In the genomic region with DNA sequence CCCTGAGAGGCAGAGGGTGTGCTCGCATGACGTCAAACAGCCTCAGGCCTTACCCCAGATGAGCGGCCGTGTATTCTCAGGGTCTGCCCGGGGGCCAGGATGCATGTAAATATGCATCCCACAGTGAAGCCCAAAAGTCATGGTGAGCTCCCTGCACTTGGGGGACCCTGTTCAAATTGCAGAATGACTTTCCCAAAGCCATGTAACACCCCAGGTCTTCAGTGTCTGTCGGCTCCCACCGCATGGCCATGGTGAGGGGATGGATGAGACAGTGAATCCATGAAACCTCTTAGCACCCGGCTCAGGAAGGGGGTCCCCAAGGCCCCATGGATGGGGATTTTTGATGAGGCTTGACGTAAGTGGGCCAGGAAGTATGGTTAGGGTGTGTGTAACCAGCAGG, we compare ENCODE assay signal across 30 cellular contexts. TPM values are rescaled to one million over a fixed set of nuclear protein-coding genes. Genes with fewer than 3 reads are reported as not detected.
DNase-seq lines count a peak whose midpoint lies in the region; ATAC-seq and TF ChIP-seq lines count a peak whose summit lies in the region.
"Had no signal": no experiment of that assay in that cellular context is flagged by ENCODE, and none has a peak within 500 bp of the region (broad histone marks: within the 10 kb centered on the region; RNA-seq: fewer than 3 reads in every experiment).

No MANE protein-coding gene starts in this region.

- no peak for ATAC-seq in stimulated activated naive CD8-positive, alpha-beta T cell treated with anti-CD3 and anti-CD28 coated beads, Interleukin-15, Interleukin-2, amounts not matched to agents 100 U/mL and 50 U/mL, for 24 hours
- ATAC-seq: activated naive CD4-positive, alpha-beta T cell treated with anti-CD3 and anti-CD28 coated beads, Interleukin-2, amount 50 U/mL, for 72 hours; left lobe of liver; psoas muscle; stimulated activated effector memory CD8-positive, alpha-beta T cell treated with anti-CD3 and anti-CD28 coated beads, Interleukin-12 subunit alpha, Interleukin-12 subunit beta, amount 100 ng/mL, for 72 hours had no signal

- intact Hi-C loops in tibial artery (cut with DNase I; ENCODE audit: low total_unique reads), result no loop called here

- H3K27me3 ChIP-seq in H7 (ENCODE audit: control insufficient read depth, insufficient read depth, low read length), result no peaks in the 10 kb centered on the region
- no peaks in the 10 kb centered on the region for H3K27me3 ChIP-seq in tibial artery
- H3K27me3 ChIP-seq: ascending aorta, colonic mucosa had no signal

- no peaks in the 10 kb centered on the region for H3K4me1 Mint-ChIP-seq in activated naive CD4-positive, alpha-beta T cell treated with anti-CD3 and anti-CD28 coated beads, Interleukin-2, amount 10 ng/mL, durations not matched to agents 7 days and 5 days
- H3K4me1 Mint-ChIP-seq: activated CD4-positive, alpha-beta T cell treated with anti-CD3 and anti-CD28 coated beads, Interleukin-2, amount 10 ng/mL, durations not matched to agents 24 days and 14 days; CD8-positive, alpha-beta memory T cell; stimulated activated effector memory CD8-positive, alpha-beta T cell treated with anti-CD3 and anti-CD28 coated beads, Interleukin-12 subunit alpha, Interleukin-12 subunit beta, amount 100 ng/mL, for 72 hours had no signal

- no peaks in the 10 kb centered on the region for H3K9me3 Mint-ChIP-seq in activated naive CD4-positive, alpha-beta T cell treated with anti-CD3 and anti-CD28 coated beads, Interleukin-2, amount 10 ng/mL, durations not matched to agents 7 days and 5 days
- H3K9me3 Mint-ChIP-seq: activated CD4-positive, alpha-beta T cell treated with anti-CD3 and anti-CD28 coated beads, Interleukin-2, amount 10 ng/mL, durations not matched to agents 24 days and 14 days; activated naive CD4-positive, alpha-beta T cell treated with anti-CD3 and anti-CD28 coated beads, Interleukin-2, amount 50 U/mL, for 72 hours; activated T-cell treated with anti-CD3 and anti-CD28 coated beads, Interleukin-2, amount 50 U/mL, for 24 hours; CD8-positive, alpha-beta memory T cell; stimulated activated effector memory CD8-positive, alpha-beta T cell treated with anti-CD3 and anti-CD28 coated beads, Interleukin-12 subunit alpha, Interleukin-12 subunit beta, amount 100 ng/mL, for 72 hours had no signal

- H3K36me3 Mint-ChIP-seq in activated naive CD4-positive, alpha-beta T cell treated with anti-CD3 and anti-CD28 coated beads, Interleukin-2, amount 10 ng/mL, durations not matched to agents 7 days and 5 days, result no peaks in the 10 kb centered on the region
- H3K36me3 Mint-ChIP-seq: activated naive CD4-positive, alpha-beta T cell treated with anti-CD3 and anti-CD28 coated beads, Interleukin-2, amount 50 U/mL, for 72 hours; CD8-positive, alpha-beta memory T cell; stimulated activated effector memory CD8-positive, alpha-beta T cell treated with anti-CD3 and anti-CD28 coated beads, Interleukin-12 subunit alpha, Interleukin-12 subunit beta, amount 100 ng/mL, for 72 hours had no signal

- no peak overlapping the region for H3K4me3 ChIP-seq in H7 (ENCODE audit: insufficient read depth, low read depth, low read length)
- no peak overlapping the region for H3K4me3 ChIP-seq in tibial artery
- H3K4me3 ChIP-seq: ascending aorta, colonic mucosa, GM23248, psoas muscle had no signal

- no peak overlapping the region for H3K27ac ChIP-seq in tibial artery
- H3K27ac ChIP-seq: ascending aorta, colonic mucosa, epithelial cell of prostate, GM23248, psoas muscle had no signal

- H3K27me3 Mint-ChIP-seq in activated naive CD4-positive, alpha-beta T cell treated with anti-CD3 and anti-CD28 coated beads, Interleukin-2, amount 10 ng/mL, durations not matched to agents 7 days and 5 days, result no peaks in the 10 kb centered on the region
- H3K27me3 Mint-ChIP-seq: activated CD4-positive, alpha-beta T cell treated with anti-CD3 and anti-CD28 coated beads, Interleukin-2, amount 10 ng/mL, durations not matched to agents 24 days and 14 days had no signal

- no peak for TF ChIP-seq CTCF in tibial artery (IDR thresholded peaks at IDR 0.05)

- DNase-seq in activated naive CD4-positive, alpha-beta T cell treated with anti-CD3 and anti-CD28 coated beads, Interleukin-2, amount 10 ng/mL, durations not matched to agents 7 days and 5 days, result peak; percentile 5
- DNase-seq in activated naive CD4-positive, alpha-beta T cell treated with Interleukin-2 at 50 U/mL for 16 hours, result no peak
- DNase-seq in H7, result peak; percentile 34
- peak; percentile 43 for DNase-seq in islet precursor cell
- peak; percentile 13 to 51 for DNase-seq in tibial artery
- no peak for DNase-seq in HCEC 1CT
- DNase-seq in stimulated activated naive CD8-positive, alpha-beta T cell treated with anti-CD3 and anti-CD28 coated beads, Interleukin-15, Interleukin-2, amounts not matched to agents 100 U/mL and 50 U/mL, for 24 hours, result no peak
- DNase-seq: activated CD4-positive, alpha-beta T cell treated with anti-CD3 and anti-CD28 coated beads, Interleukin-2, amount 10 ng/mL, durations not matched to agents 24 days and 14 days; activated CD8-positive, alpha-beta memory T cell treated with anti-CD3 and anti-CD28 coated beads for 24 hours; activated T-cell treated with anti-CD3 and anti-CD28 coated beads, Interleukin-2, amount 50 U/mL, for 24 hours; colonic mucosa; effector CD8-positive, alpha-beta T cell; EL; GM23248; mesendoderm; NCI-H1048; NCI-H1694; NCI-H446; NCI-H82; SIG-M5; stimulated activated CD4-positive, alpha-beta T cell treated with anti-CD3 and anti-CD28 coated beads, Interleukin-15, amount 100 ng/mL, for 24 hours; stimulated activated CD4-positive, alpha-beta T cell treated with anti-CD3 and anti-CD28 coated beads, Interleukin-4, amount 100 ng/mL, for 4 hours; substantia nigra had no signal

- H3K4me1 ChIP-seq in tibial artery, result peaks cover 0 to 10% (median 2%) of the 10 kb centered on the region in 4 donors
- H3K4me1 ChIP-seq: ascending aorta, colonic mucosa, psoas muscle had no signal

- CTCF ChIA-PET in activated naive CD4-positive, alpha-beta T cell treated with anti-CD3 and anti-CD28 coated beads, Interleukin-2, amount 10 ng/mL, durations not matched to agents 7 days and 5 days (lab: Charles Lee), result no interaction called here

- H3K27ac Mint-ChIP-seq in activated naive CD4-positive, alpha-beta T cell treated with anti-CD3 and anti-CD28 coated beads, Interleukin-2, amount 10 ng/mL, durations not matched to agents 7 days and 5 days, result no peak overlapping the region
- H3K27ac Mint-ChIP-seq: activated CD4-positive, alpha-beta T cell treated with anti-CD3 and anti-CD28 coated beads, Interleukin-2, amount 10 ng/mL, durations not matched to agents 24 days and 14 days; activated naive CD4-positive, alpha-beta T cell treated with anti-CD3 and anti-CD28 coated beads, Interleukin-2, amount 50 U/mL, for 72 hours; activated T-cell treated with anti-CD3 and anti-CD28 coated beads, Interleukin-2, amount 50 U/mL, for 24 hours; stimulated activated effector memory CD8-positive, alpha-beta T cell treated with anti-CD3 and anti-CD28 coated beads, Interleukin-12 subunit alpha, Interleukin-12 subunit beta, amount 100 ng/mL, for 72 hours had no signal

- no peak overlapping the region for H3K4me3 Mint-ChIP-seq in activated naive CD4-positive, alpha-beta T cell treated with anti-CD3 and anti-CD28 coated beads, Interleukin-2, amount 10 ng/mL, durations not matched to agents 7 days and 5 days
- H3K4me3 Mint-ChIP-seq: activated CD4-positive, alpha-beta T cell treated with anti-CD3 and anti-CD28 coated beads, Interleukin-2, amount 10 ng/mL, durations not matched to agents 24 days and 14 days; activated T-cell treated with anti-CD3 and anti-CD28 coated beads, Interleukin-2, amount 50 U/mL, for 24 hours; CD8-positive, alpha-beta memory T cell; stimulated activated effector memory CD8-positive, alpha-beta T cell treated with anti-CD3 and anti-CD28 coated beads, Interleukin-12 subunit alpha, Interleukin-12 subunit beta, amount 100 ng/mL, for 72 hours had no signal

- H3K9me3 ChIP-seq in tibial artery, result no peaks in the 10 kb centered on the region
- H3K9me3 ChIP-seq: ascending aorta, colonic mucosa, psoas muscle had no signal

- no peaks in the 10 kb centered on the region for H3K36me3 ChIP-seq in H7 (replicated peaks; ENCODE audit: control insufficient read depth, insufficient read depth, low read length)
- no peaks in the 10 kb centered on the region for H3K36me3 ChIP-seq in tibial artery
- H3K36me3 ChIP-seq: ascending aorta, colonic mucosa had no signal

RNA-seq across cellular contexts. Expression of a gene that starts 9.3 kb away (rescaled TPM):
- total RNA-seq in H7 (2014; rRNA removed; shearing (Covaris generic)), result 10.1 and 11.3 TPM in 2 replicates
- total RNA-seq: activated CD4-positive, alpha-beta T cell treated with anti-CD3 and anti-CD28 coated beads, Interleukin-2, amount 10 ng/mL, durations not matched to agents 24 days and 14 days had no signal

Comparison
In these comparisons a context has a peak if more than half of its experiments do, and no peak if none do; other contexts are left out.
1. DNase-seq: peak in activated naive CD4-positive, alpha-beta T cell treated with anti-CD3 and anti-CD28 coated beads, Interleukin-2, amount 10 ng/mL, durations not matched to agents 7 days and 5 days (single experiment), H7 (single experiment), islet precursor cell (single experiment) and tibial artery (2 of 2); none in activated naive CD4-positive, alpha-beta T cell treated with Interleukin-2 at 50 U/mL for 16 hours (single experiment), HCEC 1CT (single experiment) and stimulated activated naive CD8-positive, alpha-beta T cell treated with anti-CD3 and anti-CD28 coated beads, Interleukin-15, Interleukin-2, amounts not matched to agents 100 U/mL and 50 U/mL, for 24 hours (single experiment).